In the genomic region with DNA sequence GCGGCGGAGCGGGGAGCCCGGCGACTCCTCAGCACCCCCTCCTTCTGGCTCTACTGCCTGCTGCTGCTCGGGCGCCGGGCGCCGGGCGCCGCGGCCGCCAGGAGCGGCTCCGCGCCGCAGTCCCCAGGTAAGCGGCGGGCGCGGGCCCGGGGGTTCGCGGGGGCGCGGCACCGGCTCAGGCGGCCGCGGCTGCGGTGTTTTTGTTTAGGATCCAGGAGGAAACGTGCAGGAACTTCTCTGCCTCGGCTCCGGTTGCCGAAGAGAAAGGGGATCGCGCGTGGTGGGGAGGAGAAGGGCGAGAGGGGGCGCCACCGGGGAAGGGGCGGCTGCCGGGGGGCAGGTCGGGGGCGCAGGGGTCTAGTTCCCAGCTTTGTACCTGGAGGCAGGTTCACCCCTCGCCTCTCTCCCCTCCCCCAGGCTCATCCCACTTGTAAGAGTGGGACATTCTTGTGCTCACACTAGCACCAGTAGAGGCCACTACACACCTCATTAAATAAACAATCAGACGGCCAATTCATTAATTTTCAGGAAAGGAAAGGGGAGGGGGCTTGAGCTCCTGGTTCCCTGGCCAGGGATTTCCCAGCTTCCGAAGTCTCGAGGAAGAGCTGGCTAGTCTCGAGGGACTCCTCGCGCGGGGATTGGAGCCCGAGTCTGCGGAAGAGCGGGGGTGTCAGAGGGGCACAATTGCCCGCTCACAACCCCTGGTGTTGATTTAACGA, we compare ENCODE assay signal across 8 cellular contexts. TPM values are rescaled to one million over a fixed set of nuclear protein-coding genes. Genes with fewer than 3 reads are reported as not detected.
DNase-seq lines count a peak whose midpoint lies in the region; ATAC-seq, FAIRE-seq and TF ChIP-seq lines count a peak whose summit lies in the region.

No MANE protein-coding gene starts in this region.

- peak overlapping the region; percentile 86 to 98 (median 91) for H3K4me3 ChIP-seq in BLaER1 treated with 17β-estradiol and CSF1 and Interleukin-3, amounts not matched to agents 10 nM and 100 nM
- H3K4me3 ChIP-seq in LNCaP clone FGC (ENCODE audit: low read depth, low read length) = peak overlapping the region; percentile 61
- H3K4me3 ChIP-seq in K562 = peak overlapping the region; percentile 42
- H3K4me3 ChIP-seq in iPS DF 6.9 (ENCODE audit: low read length) = peak overlapping the region; percentile 83
- H3K4me3 ChIP-seq in retinal pigment epithelial cell (ENCODE audit: low read length) = peak overlapping the region; percentile 68

- 4% methylated on average over 17 of the region's 59 CpGs for WGBS in K562 (ENCODE audit: insufficient coverage, low coverage, missing lambda C conversion rate)
- no CpG with 5 or more reads among the region's 59 CpGs for WGBS in iPS DF 6.9 (ENCODE audit: insufficient coverage, insufficient read length)

- DNase-seq in LNCaP clone FGC (ENCODE audit: low read depth) = no peak
- peak; percentile 42 to 69 for DNase-seq in SW 1271 (lab: John Stamatoyannopoulos, UW)
- peak; percentile 9 to 28 (median 18) for DNase-seq in K562 (ENCODE audit: extremely low read depth in 1 of 4, low spot score in 3 of 4)
- no peak for DNase-seq in iPS DF 6.9 (ENCODE audit: low read depth, low spot score)
- peak; percentile 38 for DNase-seq in retinal pigment epithelial cell (ENCODE audit: low read depth)

- peak overlapping the region; percentile 20 to 84 (median 75); a peak in 21 of 22 replicates for H3K27ac ChIP-seq in BLaER1 treated with 17β-estradiol and CSF1 and Interleukin-3, amounts not matched to agents 10 nM and 100 nM
- H3K27ac ChIP-seq in K562 (ENCODE audit: extremely low read depth, low read depth, low read length) (no peak overlapping the region), iPS DF 6.9 (ENCODE audit: low read length) (no peak overlapping the region)

- peak overlapping the region; percentile 59 for H2AFZ ChIP-seq in K562 (ENCODE audit: low read depth, low read length)

- H3K36me3 ChIP-seq in BLaER1 treated with 17β-estradiol and CSF1 and Interleukin-3, amounts not matched to agents 10 nM and 100 nM = no peaks in the 10 kb centered on the region
- H3K36me3 ChIP-seq in K562 (ENCODE audit: control insufficient read depth, insufficient read depth, low read length) (no peaks in the 10 kb centered on the region), iPS DF 6.9 (ENCODE audit: control insufficient read depth, insufficient read depth, low read length) (no peaks in the 10 kb centered on the region)

- TF ChIP-seq CTCF in LNCaP clone FGC (IDR thresholded peaks at IDR 0.05; ENCODE audit: control insufficient read depth, extremely low read depth, insufficient read depth) (peak; percentile 40), K562 (IDR thresholded peaks at IDR 0.05 in 2 of 3, conservative IDR thresholded peaks at IDR 0.05 in 1 of 3; ENCODE audit: insufficient read depth in 2 of 3, low read depth in 1 of 3, low read length in 3 of 3) (peak in 1 of 3 experiments; percentile 19; a peak in 2 of 6 replicates), retinal pigment epithelial cell (conservative IDR thresholded peaks at IDR 0.05; ENCODE audit: low read depth, low read length) (peak; percentile 44)

- H3K4me1 ChIP-seq in BLaER1 treated with 17β-estradiol and CSF1 and Interleukin-3, amounts not matched to agents 10 nM and 100 nM = peaks cover 7 to 25% (median 13%) of the 10 kb centered on the region in 10 experiments; a peak in 19 of 20 replicates
- H3K4me1 ChIP-seq in K562 (replicated peaks in 1 of 2; ENCODE audit: control insufficient read depth in 2 of 2, insufficient read depth in 2 of 2, low read length in 2 of 2) (peaks cover 0 to 19% of the 10 kb centered on the region in 2 experiments; a peak in 2 of 5 replicates), iPS DF 6.9 (ENCODE audit: control insufficient read depth, insufficient read depth, low read length) (no peaks in the 10 kb centered on the region)

- H3K9me3 ChIP-seq in BLaER1 treated with 17β-estradiol and CSF1 and Interleukin-3, amounts not matched to agents 10 nM and 100 nM (replicated peaks in 1 of 11) = no peaks in the 10 kb centered on the region
- H3K9me3 ChIP-seq in K562 (replicated peaks; ENCODE audit: control insufficient read depth, insufficient read depth, low read depth, low read length) (no peaks in the 10 kb centered on the region), iPS DF 6.9 (ENCODE audit: control insufficient read depth, insufficient read depth, low read length) (no peaks in the 10 kb centered on the region)

- no peaks in the 10 kb centered on the region for H3K79me2 ChIP-seq in K562 (ENCODE audit: control insufficient read depth, insufficient read depth, low read length)

- peaks cover 11 to 26% (median 21%) of the 10 kb centered on the region in 11 experiments; a peak in 20 of 22 replicates for H3K27me3 ChIP-seq in BLaER1 treated with 17β-estradiol and CSF1 and Interleukin-3, amounts not matched to agents 10 nM and 100 nM
- peaks cover 10 to 15% of the 10 kb centered on the region in 2 experiments; a peak in 4 of 5 replicates for H3K27me3 ChIP-seq in K562 (ENCODE audit: control insufficient read depth in 2 of 2, insufficient read depth in 2 of 2, low read length in 2 of 2)
- H3K27me3 ChIP-seq in iPS DF 6.9 (ENCODE audit: control insufficient read depth, insufficient read depth, low read length) = no peaks in the 10 kb centered on the region

- peak overlapping the region; percentile 77 to 97 (median 84) for H3K4me2 ChIP-seq in BLaER1 treated with 17β-estradiol and CSF1 and Interleukin-3, amounts not matched to agents 10 nM and 100 nM
- H3K4me2 ChIP-seq in K562 (ENCODE audit: insufficient read depth, low read length) = peak overlapping the region; percentile 43

- 0 out of 4 replicates have a peak, but pooled peaks of 1 of the 2 experiments have one; percentile 11 for TF ChIP-seq RAD21 in K562 (CRISPR knock-in tag; conservative IDR thresholded peaks at IDR 0.05 in 1 of 2, IDR thresholded peaks at IDR 0.05 in 1 of 2)

- intact Hi-C loops in K562 (cut with micrococcal nuclease) = no loop called here

- no peak for TF ChIP-seq EP300 in K562 (IDR thresholded peaks at IDR 0.05; ENCODE audit: low read length)

- FAIRE-seq in K562 (lab: Jason Lieb, UNC) = no peak

- POLR2A ChIA-PET in K562 (lab: Yijun Ruan, JAX) = no interaction called here

- CTCF ChIA-PET in K562 (lab: Yijun Ruan, JAX; ENCODE audit: low intra/inter-chr PET ratio) = no interaction called here

- peaks cover 0 to 7% (median 0%) of the 10 kb centered on the region in 11 experiments; a peak in 2 of 22 replicates for H4K20me1 ChIP-seq in BLaER1 treated with 17β-estradiol and CSF1 and Interleukin-3, amounts not matched to agents 10 nM and 100 nM
- H4K20me1 ChIP-seq in K562 (replicated peaks; ENCODE audit: control insufficient read depth, insufficient read depth, low read length) = no peaks in the 10 kb centered on the region

- no TSS peak for BruUV-seq in K562 (replicated peaks; lab: Mats Ljungman, UMichigan)

- peak overlapping the region; percentile 79 to 89 (median 84) for H3K9ac ChIP-seq in BLaER1 treated with 17β-estradiol and CSF1 and Interleukin-3, amounts not matched to agents 10 nM and 100 nM
- peak overlapping the region in 1 of 2 experiments; percentile 85; a peak in 2 of 4 replicates for H3K9ac ChIP-seq in K562 (ENCODE audit: insufficient read depth in 1 of 2, low read depth in 2 of 2, low read length in 2 of 2)

- H3K9me1 ChIP-seq in K562 (ENCODE audit: control insufficient read depth, insufficient read depth, low read length) = no peaks in the 10 kb centered on the region

- ATAC-seq in GM19455 (IDR thresholded peaks at IDR 0.05; ENCODE audit: unreplicated experiment) (peak; percentile 3), K562 (peak; percentile 56), GM18511 (IDR thresholded peaks at IDR 0.05; ENCODE audit: unreplicated experiment) (no peak)

- in situ Hi-C loops in K562 (cut with MboI) = no loop called here

- no peak for TF ChIP-seq POLR2A in K562 (conservative IDR thresholded peaks at IDR 0.05)

TF ChIP-seq in K562, 482 proteins besides CTCF, POLR2A, EP300 and RAD21 (continues in another document):
- TF ChIP-seq HDAC8 (tag; IDR thresholded peaks at IDR 0.05) (no peak), DDX20 (tag; IDR thresholded peaks at IDR 0.05; ENCODE audit: low read depth) (no peak), ASH1L (IDR thresholded peaks at IDR 0.05; ENCODE audit: borderline replicate concordance, low read depth, partially characterized antibody) (no peak), ERF (CRISPR knock-in tag; IDR thresholded peaks at IDR 0.05) (no peak), YY1 (IDR thresholded peaks at IDR 0.05; ENCODE audit: borderline replicate concordance in 1 of 3, control insufficient read depth in 1 of 3, extremely low read depth in 1 of 3, insufficient read depth in 3 of 3, insufficient read length in 1 of 3, insufficient replicate concordance in 2 of 3, low read depth in 1 of 3, low read length in 2 of 3) (peak in 1 of 3 experiments; percentile 36), ZNF431 (CRISPR knock-in tag; IDR thresholded peaks at IDR 0.05) (no peak)

RNA-seq across cellular contexts. Expression of a gene that starts 0.6 kb away (rescaled TPM):
- total RNA-seq in K562 (2011; cell fraction: chromatin; rRNA removed; ENCODE audit: low replicate concordance) = 1.4 and 1.8 TPM in 2 replicates
- 1.1 and 2.2 TPM in 2 replicates for total RNA-seq in K562 (2011; cell fraction: nucleolus; rRNA removed)
- total RNA-seq in K562 (2011; cell fraction: nucleoplasm; rRNA removed) = 1.2 and 1.5 TPM in 2 replicates
- 0.24 and 0.32 TPM in 2 replicates for total RNA-seq in K562 (2014; rRNA removed)
- total RNA-seq in K562 (2014; rRNA removed; fragmentation: Illumina TruSeq; extraction: Trizol) = 0.65 and 1.0 TPM in 2 replicates
- total RNA-seq in K562 (2015; rRNA removed; fragmentation: Illumina TruSeq; extraction: Trizol) = 0.79 and 0.83 TPM in 2 replicates
- total RNA-seq in K562 (2021) = 0.64 and 0.76 TPM in 2 replicates
- 0.28 and 1.7 TPM in 2 replicates for polyA plus RNA-seq in K562 (2011; rRNA removed)
- 0.38 and 2.1 TPM in 2 replicates for polyA plus RNA-seq in K562 (2011; cell fraction: cytosol; rRNA removed)
- 0.39 and 2.1 TPM in 2 replicates for polyA plus RNA-seq in K562 (2011; cell fraction: nucleus; rRNA removed)
- 1.3 and 1.9 TPM in 2 replicates for polyA plus RNA-seq in K562 (2012)
- 0.48 and 0.55 TPM in 2 replicates for polyA plus RNA-seq in K562 (2014; fragmentation: Illumina TruSeq; extraction: Trizol)
- polyA plus RNA-seq in K562 (2014; fragmentation: Nextera tagmentation; extraction: Ambion mirVana) = under 1 TPM; 0.08 to 0.15 TPM
- polyA plus RNA-seq in K562 (2014; rRNA removed) = 0.13 and 0.40 TPM in 2 replicates
- 0.54 and 2.1 TPM in 2 replicates for polyA minus RNA-seq in K562 (2011; rRNA and poly(A)+ RNA removed)
- 4.2 TPM in 1 of 2 replicates, not detected in the other for polyA minus RNA-seq in K562 (2011; cell fraction: cytosol; rRNA and poly(A)+ RNA removed)
- polyA minus RNA-seq in K562 (2011; cell fraction: nucleus; rRNA and poly(A)+ RNA removed) = 1.1 and 1.3 TPM in 2 replicates

Comparison
In these comparisons a context has a peak if more than half of its experiments do, and no peak if none do; other contexts are left out.
1. H3K27ac ChIP-seq: peak in BLaER1 treated with 17β-estradiol and CSF1 and Interleukin-3, amounts not matched to agents 10 nM and 100 nM (11 of 11); none in K562 (single experiment) and iPS DF 6.9 (single experiment).
2. DNase-seq: peak in SW 1271 (2 of 2), K562 (4 of 4) and retinal pigment epithelial cell (single experiment); none in LNCaP clone FGC (single experiment) and iPS DF 6.9 (single experiment).
3. Peak in every context shown above with its lines, with median percentiles within 50 percentile points of each other: H3K4me3 ChIP-seq.